ENCODE assay signal across 7 cellular contexts in the genomic region with DNA sequence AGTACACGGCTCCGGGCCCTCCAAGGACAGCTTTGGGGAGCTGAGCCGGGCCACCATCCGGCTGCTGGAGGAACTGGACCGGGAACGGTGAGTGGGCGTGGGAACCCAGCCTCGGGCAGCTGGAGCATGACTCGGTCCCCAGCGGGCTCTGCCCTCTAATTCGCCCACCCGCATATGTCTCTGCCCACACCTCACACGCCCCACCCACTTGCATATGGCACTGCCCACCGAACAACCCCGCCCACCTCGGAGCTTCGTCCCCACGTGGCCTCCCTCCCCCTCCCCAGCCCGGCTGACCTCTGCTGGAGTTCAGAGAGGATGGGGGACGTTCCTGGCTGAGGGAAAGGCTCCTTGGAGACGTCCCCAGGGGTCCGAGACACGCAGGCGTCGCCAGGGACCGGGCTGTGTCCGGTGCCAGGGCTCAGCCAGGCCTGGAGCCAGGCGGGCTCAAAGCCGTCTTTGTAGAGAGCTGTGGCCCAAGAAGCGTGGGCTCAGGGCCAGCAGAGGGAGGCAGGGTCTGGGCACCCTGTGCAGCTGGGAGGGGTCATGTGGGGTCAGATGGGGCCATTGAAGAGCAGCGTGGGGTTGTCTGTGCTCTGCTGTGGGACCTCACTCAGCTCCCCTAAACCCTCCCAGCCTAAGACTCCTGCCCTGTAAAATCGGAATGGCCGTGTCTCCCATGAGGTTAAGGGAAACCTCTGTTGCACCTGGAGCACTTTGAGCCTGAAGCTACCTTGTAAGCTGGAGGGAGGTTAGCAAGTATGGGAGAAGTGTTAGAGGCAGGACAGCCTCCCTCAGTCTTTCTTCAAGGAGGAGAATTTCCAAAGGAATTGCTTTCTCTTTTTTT. TPM values are rescaled to one million over a fixed set of nuclear protein-coding genes. Genes with fewer than 3 reads are reported as not detected.
A peak's percentile ranks its signal among the peaks of the same experiment; 100 is the strongest.
DNase-seq lines count a peak whose midpoint lies in the region; ATAC-seq, FAIRE-seq and TF ChIP-seq lines count a peak whose summit lies in the region.

No MANE protein-coding gene starts in this region.

- no peaks in the 10 kb centered on the region; the same call in 1 of the 2 replicates for H3K79me1 ChIP-seq in H1 (ENCODE audit: low read depth, low read length)

- DNase-seq in EH (ENCODE audit: low read depth) = peak; percentile 39
- peak; percentile 64 for DNase-seq in PC-3
- DNase-seq in H1 (ENCODE audit: low read depth in 1 of 2, low spot score in 2 of 2) = no peak
- DNase-seq in retinal pigment epithelial cell (ENCODE audit: low read depth) = peak; percentile 72
- DNase-seq in activated T-cell treated with anti-CD3 and anti-CD28 coated beads, Interleukin-2, amount 50 U/mL, for 1 hour = no peak
- DNase-seq in CD4-positive, alpha-beta memory T cell = no peak

- TF ChIP-seq EP300 in H1 (IDR thresholded peaks at IDR 0.05; ENCODE audit: borderline replicate concordance in 1 of 2, low read depth in 2 of 2, low read length in 2 of 2) = no peak

- no peak overlapping the region for H3K23ac ChIP-seq in H1 (ENCODE audit: insufficient read length)

- H3K9ac ChIP-seq in PC-3 (ENCODE audit: low read length) = no peak overlapping the region
- no peak overlapping the region for H3K9ac ChIP-seq in H1 (replicated peaks in 1 of 4; ENCODE audit: extremely low read depth in 1 of 4, low read depth in 3 of 4, low read length in 3 of 4)

- intact Hi-C loops in PC-3 (cut with micrococcal nuclease) = no loop called here
- intact Hi-C loops in CD4-positive, alpha-beta memory T cell (cut with micrococcal nuclease) = no loop called here

- H3K23me2 ChIP-seq in H1 (ENCODE audit: low read depth, low read length) = peaks cover 4% of the 10 kb centered on the region; the same call in 1 of the 2 replicates

- peaks cover 25 to 41% of the 10 kb centered on the region in 2 donors for H3K27me3 Mint-ChIP-seq in CD4-positive, alpha-beta memory T cell

- peaks cover 0 to 2% (median 0%) of the 10 kb centered on the region in 8 donors for H3K9me3 Mint-ChIP-seq in CD4-positive, alpha-beta memory T cell

- H4K8ac ChIP-seq in H1 (ENCODE audit: extremely low read depth, insufficient read depth, low read length) = no peak overlapping the region

- TF ChIP-seq CTCF in PC-3 (conservative IDR thresholded peaks at IDR 0.05; ENCODE audit: low read depth, low read length) (no peak), H1 (IDR thresholded peaks at IDR 0.05; ENCODE audit: control extremely low read depth in 1 of 3, insufficient read depth in 1 of 3, low read depth in 1 of 3, low read length in 3 of 3) (no peak), retinal pigment epithelial cell (conservative IDR thresholded peaks at IDR 0.05; ENCODE audit: low read depth, low read length) (peak; percentile 10)

- ATAC-seq in PC-3 (peak; percentile 9), HG02798 (IDR thresholded peaks at IDR 0.05; ENCODE audit: poor library complexity, unreplicated experiment) (no peak)

- no peak overlapping the region for H2BK5ac ChIP-seq in H1 (ENCODE audit: low read depth, low read length)

- H3K79me2 ChIP-seq in PC-3 (ENCODE audit: low read length) (no peaks in the 10 kb centered on the region), H1 (ENCODE audit: control insufficient read depth in 1 of 2, insufficient read depth in 2 of 2, low read length in 2 of 2) (no peaks in the 10 kb centered on the region)

- no peaks in the 10 kb centered on the region for H4K20me1 ChIP-seq in PC-3 (ENCODE audit: low read length)
- H4K20me1 ChIP-seq in H1 (replicated peaks in 1 of 2; ENCODE audit: control insufficient read depth in 1 of 2, insufficient read depth in 2 of 2, low read length in 2 of 2) = peaks cover 9% of the 10 kb centered on the region in 2 experiments

- H3K36me3 ChIP-seq in PC-3 (ENCODE audit: low read depth, low read length) = no peaks in the 10 kb centered on the region
- no peaks in the 10 kb centered on the region; a peak in 1 of 8 replicates for H3K36me3 ChIP-seq in H1 (ENCODE audit: control insufficient read depth in 2 of 4, insufficient read depth in 4 of 4, low read length in 3 of 4)
- no peaks in the 10 kb centered on the region for H3K36me3 ChIP-seq in CD4-positive, alpha-beta memory T cell (ENCODE audit: insufficient read depth, low read length)

- H2BK20ac ChIP-seq in H1 (ENCODE audit: low read length) = no peak overlapping the region

- no peak overlapping the region for H2AK5ac ChIP-seq in H1 (ENCODE audit: low read depth, low read length)

- TF ChIP-seq POLR2A in H1 (IDR thresholded peaks at IDR 0.05; ENCODE audit: control extremely low read depth in 1 of 2, low read depth in 2 of 2, low read length in 2 of 2) = no peak

- no peak overlapping the region for H2BK120ac ChIP-seq in H1 (replicated peaks; ENCODE audit: low read depth, low read length)

- 74% methylated on average over 25 of the region's 33 CpGs; no CpG with 5 or more reads in 1 of the 2 experiments for WGBS in H1 (ENCODE audit: extremely low coverage in 1 of 2, insufficient coverage in 1 of 2, insufficient read length in 1 of 2, insufficient replicate concordance in 2 of 2, low coverage in 1 of 2, low lambda C conversion rate in 2 of 2, missing lambda C conversion rate in 1 of 2), 2 experiments

- no TSS peak for BruUV-seq in PC-3 (replicated peaks; lab: Mats Ljungman, UMichigan)

- H3K27ac ChIP-seq in PC-3 (ENCODE audit: low read length) (no peak overlapping the region), H1 (ENCODE audit: low read depth, low read length) (no peak overlapping the region)
- H3K27ac ChIP-seq in CD4-positive, alpha-beta memory T cell (ENCODE audit: low read depth, low read length) = no peak overlapping the region

- H3K9me2 ChIP-seq in PC-3 (replicated peaks; ENCODE audit: low read length) = no peaks in the 10 kb centered on the region

- H2BK12ac ChIP-seq in H1 (ENCODE audit: low read depth, low read length) = no peak overlapping the region

- no peak overlapping the region for H3K27ac Mint-ChIP-seq in CD4-positive, alpha-beta memory T cell

- H3K4me1 ChIP-seq in PC-3 (ENCODE audit: insufficient read depth, low read length) (peaks cover 10% of the 10 kb centered on the region; the same call in 1 of the 2 replicates), H1 (replicated peaks in 1 of 4; ENCODE audit: control insufficient read depth in 3 of 4, insufficient read depth in 4 of 4, low read length in 3 of 4) (peaks cover 0 to 39% (median 29%) of the 10 kb centered on the region in 4 experiments; a peak in 6 of 7 replicates)
- H3K4me1 ChIP-seq in CD4-positive, alpha-beta memory T cell (ENCODE audit: insufficient read depth, low read length) = peaks cover 30% of the 10 kb centered on the region

- H3K4me1 Mint-ChIP-seq in CD4-positive, alpha-beta memory T cell = peaks cover 8 to 26% (median 19%) of the 10 kb centered on the region in 4 donors

- no peak overlapping the region for H4K5ac ChIP-seq in H1 (ENCODE audit: insufficient read length, low read depth, low read length)

- H3K9me3 ChIP-seq in PC-3 (ENCODE audit: low read length) (no peaks in the 10 kb centered on the region), H1 (ENCODE audit: insufficient read depth in 2 of 2, low read depth in 1 of 2, low read length in 1 of 2) (no peaks in the 10 kb centered on the region)
- H3K9me3 ChIP-seq in CD4-positive, alpha-beta memory T cell (ENCODE audit: control insufficient read depth in 1 of 2, low read length in 2 of 2) = no peaks in the 10 kb centered on the region

- no peaks in the 10 kb centered on the region for H3F3A ChIP-seq in PC-3 (ENCODE audit: low read length, unreplicated experiment)

- no peak for FAIRE-seq in H1 (lab: Jason Lieb, UNC)

- H3K56ac ChIP-seq in H1 (replicated peaks; ENCODE audit: insufficient read length, low read depth, low read length) = no peak overlapping the region

- no peak overlapping the region for H3K4me3 ChIP-seq in PC-3 (ENCODE audit: low read length)
- no peak overlapping the region for H3K4me3 ChIP-seq in H1 (ENCODE audit: extremely low read depth in 1 of 4, insufficient read depth in 2 of 4, low read depth in 3 of 4, low read length in 4 of 4)
- no peak overlapping the region for H3K4me3 ChIP-seq in retinal pigment epithelial cell (ENCODE audit: low read length)
- H3K4me3 ChIP-seq in CD4-positive, alpha-beta memory T cell (ENCODE audit: low read length in 2 of 2) = no peak overlapping the region

- POLR2A ChIA-PET in PC-3 (lab: Charles Lee; ENCODE audit: unreplicated experiment) (no interaction called here), H1 (lab: Charles Lee; ENCODE audit: partially characterized antibody) (interaction anchor here (0.9 to 9.4 kb wide), 11 partner anchors 12 to 186 kb away, joined by 3 to 109 read pairs (median 3); partner anchors contain the start of genes FAM174C and REEP6)
- POLR2A ChIA-PET in CD4-positive, alpha-beta memory T cell (lab: Charles Lee; ENCODE audit: partially characterized antibody) = interaction anchor here (0.9 to 3.7 kb wide), 2 partner anchors 10 to 37 kb away, joined by 3 to 20 read pairs; partner anchors contain the start of gene REEP6

- no peak for TF ChIP-seq RAD21 in H1 (IDR thresholded peaks at IDR 0.05 in 1 of 2, conservative IDR thresholded peaks at IDR 0.05 in 1 of 2; ENCODE audit: low read depth in 2 of 2, low read length in 2 of 2)

- H2BK15ac ChIP-seq in H1 (ENCODE audit: low read length) = 0 out of 2 replicates have a peak overlapping the region, but pooled peaks have one; percentile 13

- no peak overlapping the region for H4K91ac ChIP-seq in H1 (replicated peaks; ENCODE audit: insufficient read length, low read length)

- no peak overlapping the region; the same call in 1 of the 2 replicates for H3K18ac ChIP-seq in H1 (ENCODE audit: extremely low read depth, low read length)

- no peak overlapping the region for H3K4me2 ChIP-seq in PC-3 (ENCODE audit: low read length)
- H3K4me2 ChIP-seq in H1 (ENCODE audit: insufficient read depth in 1 of 2, low read depth in 2 of 2, low read length in 2 of 2) = peak overlapping the region in 1 of 2 experiments; percentile 41; a peak in 1 of 4 replicates

- peaks cover 15% of the 10 kb centered on the region for H3K27me3 ChIP-seq in PC-3 (ENCODE audit: low read length)
- H3K27me3 ChIP-seq in H1 (replicated peaks in 1 of 4; ENCODE audit: control insufficient read depth in 3 of 4, extremely low read depth in 1 of 4, insufficient read depth in 3 of 4, low read length in 3 of 4) = peaks cover 17 to 42% (median 36%) of the 10 kb centered on the region in 4 experiments
- peaks cover 26% of the 10 kb centered on the region for H3K27me3 ChIP-seq in CD4-positive, alpha-beta memory T cell (ENCODE audit: insufficient read depth, low read length)

- no peaks in the 10 kb centered on the region for H3K36me3 Mint-ChIP-seq in CD4-positive, alpha-beta memory T cell

- no peak overlapping the region for H3K4ac ChIP-seq in H1 (replicated peaks; ENCODE audit: insufficient read length, low read depth, low read length)

- no peak overlapping the region for H2AFZ ChIP-seq in PC-3 (ENCODE audit: low read length)
- H2AFZ ChIP-seq in H1 (ENCODE audit: low read length) = no peak overlapping the region

- H3K4me3 Mint-ChIP-seq in CD4-positive, alpha-beta memory T cell = no peak overlapping the region

- CTCF ChIA-PET in PC-3 (lab: Charles Lee) = no interaction called here
- CTCF ChIA-PET in H1 (lab: Charles Lee; ENCODE audit: partially characterized antibody) = interaction anchor here (0.8 to 6.9 kb wide), 8 partner anchors 11 to 372 kb away, joined by 3 to 54 read pairs (median 6); no protein-coding TSS in a partner anchor
- CTCF ChIA-PET in CD4-positive, alpha-beta memory T cell (lab: Charles Lee; ENCODE audit: partially characterized antibody) = interaction anchor here (1.2 to 1.5 kb wide), 3 partner anchors 9 to 22 kb away, joined by 3 read pairs; no protein-coding TSS in a partner anchor

- H3K14ac ChIP-seq in H1 (ENCODE audit: insufficient read length) = no peak overlapping the region

RNA-seq across cellular contexts. Expression of gene APC2, which starts 3.8 kb away (rescaled TPM):
- 0.29 and 1.4 TPM in 2 replicates for total RNA-seq in PC-3 (2014; rRNA removed)
- 3.7 and 4.1 TPM in 2 replicates for total RNA-seq in H1 (2021; fragmentation: NEBNext Ultra II Directional; extraction: Animal tissue kit (Norgen Biotek cat#: 25700))
- 1.3 and 3.3 TPM in 2 replicates for polyA plus RNA-seq in H1 (2011; rRNA removed)
- 3.6 TPM for polyA plus RNA-seq in H1 (2011; cell fraction: cytosol; rRNA removed)
- polyA plus RNA-seq in H1 (2011; cell fraction: nucleus; rRNA removed) = 12.1 TPM
- polyA plus RNA-seq in H1 (2012, experiment 1 of 2) = 1.2 to 2.5 TPM (median 1.6 TPM) in 4 replicates
- 0.91 TPM for polyA plus RNA-seq in H1 (2012, experiment 2 of 2)
- 0.39 TPM for polyA plus RNA-seq in H1 (2013, experiment 1 of 2)
- polyA plus RNA-seq in H1 (2013, experiment 2 of 2) = 0.31 TPM
- polyA minus RNA-seq in H1 (2011; rRNA and poly(A)+ RNA removed) = 3.3 and 4.3 TPM in 2 replicates
- 7.2 TPM for polyA minus RNA-seq in H1 (2011; cell fraction: cytosol; rRNA and poly(A)+ RNA removed)
- polyA minus RNA-seq in H1 (2011; cell fraction: nucleus; rRNA and poly(A)+ RNA removed) = 16.9 TPM
- total RNA-seq in CD4-positive, alpha-beta memory T cell = not detected
- not detected for polyA plus RNA-seq in CD4-positive, alpha-beta memory T cell

RNA-seq across cellular contexts. Expression of gene RPS15, which starts 15.6 kb away (rescaled TPM):
- total RNA-seq in PC-3 (2014; rRNA removed) = 1,797 and 2,672 TPM in 2 replicates
- total RNA-seq in H1 (2021; fragmentation: NEBNext Ultra II Directional; extraction: Animal tissue kit (Norgen Biotek cat#: 25700)) = 1,562 and 1,589 TPM in 2 replicates
- polyA plus RNA-seq in H1 (2011; rRNA removed) = 3,890 and 4,770 TPM in 2 replicates
- polyA plus RNA-seq in H1 (2011; cell fraction: cytosol; rRNA removed) = 4,361 TPM
- polyA plus RNA-seq in H1 (2011; cell fraction: nucleus; rRNA removed) = 2,705 TPM
- 2,291 to 3,052 TPM (median 2,740 TPM) in 4 replicates for polyA plus RNA-seq in H1 (2012, experiment 1 of 2)
- polyA plus RNA-seq in H1 (2012, experiment 2 of 2) = 8,937 TPM
- polyA plus RNA-seq in H1 (2013, experiment 1 of 2) = 2,700 TPM
- 2,703 TPM for polyA plus RNA-seq in H1 (2013, experiment 2 of 2)
- polyA minus RNA-seq in H1 (2011; rRNA and poly(A)+ RNA removed) = 313 and 344 TPM in 2 replicates
- 991 TPM for polyA minus RNA-seq in H1 (2011; cell fraction: cytosol; rRNA and poly(A)+ RNA removed)
- polyA minus RNA-seq in H1 (2011; cell fraction: nucleus; rRNA and poly(A)+ RNA removed) = 590 TPM
- total RNA-seq in CD4-positive, alpha-beta memory T cell = 1,000 to 10,000 TPM; 1,715 to 1,828 TPM
- polyA plus RNA-seq in CD4-positive, alpha-beta memory T cell = 1,000 to 10,000 TPM; 2,575 to 2,757 TPM

RNA-seq across cellular contexts. Expression of gene C19orf25, which starts 25.3 kb away (rescaled TPM):
- 45.0 and 54.9 TPM in 2 replicates for total RNA-seq in PC-3 (2014; rRNA removed)
- 41.3 and 41.4 TPM in 2 replicates for total RNA-seq in H1 (2021; fragmentation: NEBNext Ultra II Directional; extraction: Animal tissue kit (Norgen Biotek cat#: 25700))
- polyA plus RNA-seq in H1 (2011; rRNA removed) = 67.4 and 92.2 TPM in 2 replicates
- polyA plus RNA-seq in H1 (2011; cell fraction: cytosol; rRNA removed) = 63.6 TPM
- polyA plus RNA-seq in H1 (2011; cell fraction: nucleus; rRNA removed) = 64.5 TPM
- polyA plus RNA-seq in H1 (2012, experiment 1 of 2) = 25.3 to 39.5 TPM (median 37.9 TPM) in 4 replicates
- polyA plus RNA-seq in H1 (2012, experiment 2 of 2) = 36.7 TPM
- polyA plus RNA-seq in H1 (2013, experiment 1 of 2) = 39.5 TPM
- polyA plus RNA-seq in H1 (2013, experiment 2 of 2) = 40.6 TPM
- 12.2 and 15.1 TPM in 2 replicates for polyA minus RNA-seq in H1 (2011; rRNA and poly(A)+ RNA removed)
- 22.1 TPM for polyA minus RNA-seq in H1 (2011; cell fraction: cytosol; rRNA and poly(A)+ RNA removed)
- polyA minus RNA-seq in H1 (2011; cell fraction: nucleus; rRNA and poly(A)+ RNA removed) = 35.7 TPM
- total RNA-seq in CD4-positive, alpha-beta memory T cell = 10 to 100 TPM; 68.8 to 79.8 TPM
- 10 to 100 TPM; 41.5 to 48.9 TPM for polyA plus RNA-seq in CD4-positive, alpha-beta memory T cell

RNA-seq across cellular contexts. Expression of gene PCSK4, which starts 36.4 kb away (rescaled TPM):
- 3.9 and 5.7 TPM in 2 replicates for total RNA-seq in PC-3 (2014; rRNA removed)
- total RNA-seq in H1 (2021; fragmentation: NEBNext Ultra II Directional; extraction: Animal tissue kit (Norgen Biotek cat#: 25700)) = 9.7 and 9.8 TPM in 2 replicates
- 10.7 and 18.3 TPM in 2 replicates for polyA plus RNA-seq in H1 (2011; rRNA removed)
- polyA plus RNA-seq in H1 (2011; cell fraction: cytosol; rRNA removed) = 13.4 TPM
- 104 TPM for polyA plus RNA-seq in H1 (2011; cell fraction: nucleus; rRNA removed)
- polyA plus RNA-seq in H1 (2012, experiment 1 of 2) = 7.7 to 16.1 TPM (median 11.6 TPM) in 4 replicates
- 5.0 TPM for polyA plus RNA-seq in H1 (2012, experiment 2 of 2)
- 8.5 TPM for polyA plus RNA-seq in H1 (2013, experiment 1 of 2)
- polyA plus RNA-seq in H1 (2013, experiment 2 of 2) = 5.6 TPM
- polyA minus RNA-seq in H1 (2011; rRNA and poly(A)+ RNA removed) = 1.6 and 1.9 TPM in 2 replicates
- polyA minus RNA-seq in H1 (2011; cell fraction: cytosol; rRNA and poly(A)+ RNA removed) = 8.1 TPM
- 14.3 TPM for polyA minus RNA-seq in H1 (2011; cell fraction: nucleus; rRNA and poly(A)+ RNA removed)
- total RNA-seq in CD4-positive, alpha-beta memory T cell = 1 to 10 TPM; 3.1 to 3.7 TPM
- polyA plus RNA-seq in CD4-positive, alpha-beta memory T cell = not detected

RNA-seq across cellular contexts. Expression of gene REEP6, which starts 37.2 kb away (rescaled TPM):
- 27.2 and 34.7 TPM in 2 replicates for total RNA-seq in PC-3 (2014; rRNA removed)
- 12.6 and 13.4 TPM in 2 replicates for total RNA-seq in H1 (2021; fragmentation: NEBNext Ultra II Directional; extraction: Animal tissue kit (Norgen Biotek cat#: 25700))
- 20.7 and 31.4 TPM in 2 replicates for polyA plus RNA-seq in H1 (2011; rRNA removed)
- polyA plus RNA-seq in H1 (2011; cell fraction: cytosol; rRNA removed) = 12.6 TPM
- 14.4 TPM for polyA plus RNA-seq in H1 (2011; cell fraction: nucleus; rRNA removed)
- 8.7 to 19.5 TPM (median 15.4 TPM) in 4 replicates for polyA plus RNA-seq in H1 (2012, experiment 1 of 2)
- polyA plus RNA-seq in H1 (2012, experiment 2 of 2) = 12.8 TPM
- polyA plus RNA-seq in H1 (2013, experiment 1 of 2) = 17.9 TPM
- 25.1 TPM for polyA plus RNA-seq in H1 (2013, experiment 2 of 2)
- 4.2 and 5.5 TPM in 2 replicates for polyA minus RNA-seq in H1 (2011; rRNA and poly(A)+ RNA removed)
- 13.8 TPM for polyA minus RNA-seq in H1 (2011; cell fraction: cytosol; rRNA and poly(A)+ RNA removed)
- 6.6 TPM for polyA minus RNA-seq in H1 (2011; cell fraction: nucleus; rRNA and poly(A)+ RNA removed)
- 1 to 10 TPM; 2.9 to 3.3 TPM for total RNA-seq in CD4-positive, alpha-beta memory T cell
- 1 to 10 TPM in 1 of 2 donors, under 1 TPM in 1; 1.00 to 2.8 TPM for polyA plus RNA-seq in CD4-positive, alpha-beta memory T cell

Comparison
In these comparisons a context has a peak if more than half of its experiments do, and no peak if none do; other contexts are left out.
1. DNase-seq: peak in EH (single experiment), PC-3 (single experiment) and retinal pigment epithelial cell (single experiment); none in H1 (0 of 2), activated T-cell treated with anti-CD3 and anti-CD28 coated beads, Interleukin-2, amount 50 U/mL, for 1 hour (single experiment) and CD4-positive, alpha-beta memory T cell (0 of 5).